8 cellular contexts compared by ENCODE assay signal in genomic region chr10:101693701-101694055, GRCh38.
A peak's percentile ranks its signal among the peaks of the same experiment; 100 is the strongest.
DNase-seq lines count a peak whose midpoint lies in the region; ATAC-seq and TF ChIP-seq lines count a peak whose summit lies in the region.

No MANE protein-coding gene starts in this region.

- peak overlapping the region; percentile 56 for H3K4me3 ChIP-seq in RWPE2 (ENCODE audit: severe bottlenecking)
- H3K4me3 ChIP-seq in endocrine pancreas (ENCODE audit: control insufficient read depth, insufficient read depth, low read length): peak overlapping the region; percentile 79
- H3K4me3 ChIP-seq in muscle layer of duodenum (ENCODE audit: low read depth in 1 of 2, low read length in 2 of 2): peak overlapping the region; percentile 85 to 92

- H3K27ac ChIP-seq in RWPE2 (ENCODE audit: poor library complexity, severe bottlenecking): peak overlapping the region; percentile 71
- peak overlapping the region; percentile 98 for H3K27ac ChIP-seq in muscle layer of duodenum (ENCODE audit: low read length)

- H3K4me1 ChIP-seq in RWPE2 (ENCODE audit: insufficient read depth, poor library complexity, severe bottlenecking): peaks cover 7% of the 10 kb centered on the region
- H3K4me1 ChIP-seq in endocrine pancreas (ENCODE audit: control insufficient read depth, insufficient read depth, low read length): peaks cover 27% of the 10 kb centered on the region
- H3K4me1 ChIP-seq in muscle layer of duodenum (ENCODE audit: control insufficient read depth in 1 of 2, insufficient read depth in 2 of 2, low read length in 2 of 2): peaks cover 8 to 28% of the 10 kb centered on the region in 2 donors

- no peak for TF ChIP-seq POLR2A in GM18505 (IDR thresholded peaks at IDR 0.05; ENCODE audit: borderline replicate concordance, extremely low read depth, insufficient read depth, insufficient read length)

- peak; percentile 11 for DNase-seq in Ammon's horn (ENCODE audit: low spot score)
- DNase-seq in RWPE2 (ENCODE audit: low spot score): no peak
- DNase-seq in iPS-NIHi7 (ENCODE audit: extremely low spot score): no peak

- TF ChIP-seq CTCF in RWPE2 (IDR thresholded peaks at IDR 0.05; ENCODE audit: poor library complexity, severe bottlenecking): no peak

- H3K9me3 ChIP-seq in RWPE2 (ENCODE audit: severe bottlenecking) (no peaks in the 10 kb centered on the region), endocrine pancreas (ENCODE audit: control insufficient read depth, low read length) (no peaks in the 10 kb centered on the region), muscle layer of duodenum (ENCODE audit: control insufficient read depth in 1 of 2, low read length in 2 of 2) (no peaks in the 10 kb centered on the region)

- peak overlapping the region; percentile 98 for H3K9ac ChIP-seq in endocrine pancreas (ENCODE audit: control insufficient read depth, insufficient read depth, low read length)

- peak; percentile 11 for ATAC-seq in GM18505 (IDR thresholded peaks at IDR 0.05; ENCODE audit: unreplicated experiment)
- ATAC-seq in HG03039 (IDR thresholded peaks at IDR 0.05; ENCODE audit: unreplicated experiment): peak; percentile 4
- ATAC-seq in RWPE2 (ENCODE audit: low read depth): peak; percentile 43
- ATAC-seq in HG03025 (IDR thresholded peaks at IDR 0.05; ENCODE audit: low FRiP score, unreplicated experiment): no peak

- H3K36me3 ChIP-seq in RWPE2 (ENCODE audit: low read depth) (peaks cover 17% of the 10 kb centered on the region), endocrine pancreas (ENCODE audit: control insufficient read depth, insufficient read depth, low read length) (no peaks in the 10 kb centered on the region), muscle layer of duodenum (ENCODE audit: control insufficient read depth in 1 of 2, insufficient read depth in 2 of 2, low read length in 2 of 2) (no peaks in the 10 kb centered on the region)

- H3K27me3 ChIP-seq in RWPE2 (ENCODE audit: insufficient read depth, poor library complexity, severe bottlenecking) (no peaks in the 10 kb centered on the region), endocrine pancreas (ENCODE audit: control insufficient read depth, insufficient read depth, low read length) (no peaks in the 10 kb centered on the region), muscle layer of duodenum (ENCODE audit: low read depth, low read length) (no peaks in the 10 kb centered on the region)
